14 cellular contexts compared by ENCODE assay signal in genomic region chr1:212236664-212237220, GRCh38.
"Had no signal": no experiment of that assay in that cellular context is flagged by ENCODE, and none has a peak within 500 bp of the region (broad histone marks: within the 10 kb centered on the region; RNA-seq: fewer than 3 reads in every experiment).

No MANE protein-coding gene starts in this region.

- H3K4me3 Mint-ChIP-seq: activated naive CD8-positive, alpha-beta T cell treated with anti-CD3 and anti-CD28 coated beads, Interleukin-2, amount 10 ng/mL, durations not matched to agents 7 days and 5 days; neural crest cell; T-cell had no signal

- H3K4me1 ChIP-seq: prostate gland had no signal

- H3K27me3 Mint-ChIP-seq: T-cell had no signal

- H3K4me3 ChIP-seq: lower lobe of right lung, prostate gland, sigmoid colon, thyroid gland had no signal

- H3K27ac Mint-ChIP-seq: activated naive CD8-positive, alpha-beta T cell treated with anti-CD3 and anti-CD28 coated beads, Interleukin-2, amount 10 ng/mL, durations not matched to agents 7 days and 5 days; T-cell had no signal

- DNase-seq: activated naive CD4-positive, alpha-beta T cell; activated naive CD8-positive, alpha-beta T cell treated with anti-CD3 and anti-CD28 coated beads, Interleukin-2, amount 10 ng/mL, durations not matched to agents 7 days and 5 days; activated T-cell treated with anti-CD3 and anti-CD28 coated beads for 4 hours; anterior cingulate cortex; hypothalamus; lower lobe of right lung; sigmoid colon; stimulated activated CD4-positive, alpha-beta T cell treated with anti-CD3 and anti-CD28 coated beads, Interleukin-12 subunit alpha, Interleukin-12 subunit beta, amount 100 ng/mL, for 4 hours; stimulated activated CD4-positive, alpha-beta T cell treated with anti-CD3 and anti-CD28 coated beads, Interleukin-2, amount 100 ng/mL, for 24 hours; T-cell; T1000; thyroid gland had no signal

- H3K27ac ChIP-seq: lower lobe of right lung, prostate gland, sigmoid colon had no signal

- H3K36me3 Mint-ChIP-seq: activated naive CD8-positive, alpha-beta T cell treated with anti-CD3 and anti-CD28 coated beads, Interleukin-2, amount 10 ng/mL, durations not matched to agents 7 days and 5 days; T-cell had no signal

- H3K27me3 ChIP-seq: sigmoid colon, thyroid gland had no signal

- ATAC-seq: lower lobe of right lung, T-cell had no signal

- H3K9me3 Mint-ChIP-seq: neural crest cell, T-cell had no signal

- H3K36me3 ChIP-seq: lower lobe of right lung, prostate gland, sigmoid colon, thyroid gland had no signal

- H3K9me3 ChIP-seq: lower lobe of right lung, prostate gland, sigmoid colon, thyroid gland had no signal
